ENCODE assay signal across 8 cellular contexts in genomic region chr6:26020983-26021349, GRCh38. TPM values are rescaled to one million over a fixed set of nuclear protein-coding genes. Genes with fewer than 3 reads are reported as not detected.
DNase-seq lines count a peak whose midpoint lies in the region; ATAC-seq and TF ChIP-seq lines count a peak whose summit lies in the region.

No MANE protein-coding gene starts in this region.

- TF ChIP-seq CTCF in LNCaP clone FGC (IDR thresholded peaks at IDR 0.05; ENCODE audit: control insufficient read depth, extremely low read depth, insufficient read depth) (no peak), nephron progenitor cell (IDR thresholded peaks at IDR 0.05) (no peak)

- peak overlapping the region; percentile 99 for H3K27ac Mint-ChIP-seq in activated T-cell treated with anti-CD3 and anti-CD28 coated beads, Interleukin-2, amount 50 U/mL, for 24 hours
- peak overlapping the region; percentile 99 for H3K27ac Mint-ChIP-seq in nephron progenitor cell

- peaks cover 74% of the 10 kb centered on the region for H3K4me1 Mint-ChIP-seq in activated T-cell treated with anti-CD3 and anti-CD28 coated beads, Interleukin-2, amount 50 U/mL, for 24 hours (ENCODE audit: low read depth)
- H3K4me1 Mint-ChIP-seq in nephron progenitor cell, result peaks cover 53% of the 10 kb centered on the region

- DNase-seq in DMS53 (lab: John Stamatoyannopoulos, UW) (peak; percentile 95), LNCaP clone FGC (ENCODE audit: low read depth) (peak; percentile 23), fibroblast of gingiva (ENCODE audit: low read depth) (peak; percentile 57), nephron progenitor cell (peak; percentile 51), GM03348 (ENCODE audit: low spot score) (no peak)
- peak; percentile 72 for DNase-seq in activated T-cell treated with anti-CD3 and anti-CD28 coated beads, Interleukin-2, amount 50 U/mL, for 24 hours

- H3K27me3 Mint-ChIP-seq in activated T-cell treated with anti-CD3 and anti-CD28 coated beads, Interleukin-2, amount 50 U/mL, for 24 hours, result no peaks in the 10 kb centered on the region
- H3K27me3 Mint-ChIP-seq in nephron progenitor cell (ENCODE audit: low read depth, poor library complexity), result peaks cover 3% of the 10 kb centered on the region

- H3K4me3 ChIP-seq in LNCaP clone FGC (ENCODE audit: low read depth, low read length), result peak overlapping the region; percentile 65
- H3K4me3 ChIP-seq in urinary bladder (ENCODE audit: low read depth, low read length), result peak overlapping the region; percentile 45

- WGBS in urinary bladder, result under 1% methylated on average over 23 of the region's 23 CpGs

- H3K4me1 ChIP-seq in urinary bladder (ENCODE audit: insufficient read depth), result no peaks in the 10 kb centered on the region

- H3K36me3 Mint-ChIP-seq in activated T-cell treated with anti-CD3 and anti-CD28 coated beads, Interleukin-2, amount 50 U/mL, for 24 hours (ENCODE audit: low read depth), result peaks cover 7% of the 10 kb centered on the region
- peaks cover 12% of the 10 kb centered on the region for H3K36me3 Mint-ChIP-seq in nephron progenitor cell (ENCODE audit: low read depth)

- peak; percentile 13 for ATAC-seq in GM21619 (IDR thresholded peaks at IDR 0.05; ENCODE audit: unreplicated experiment)

- no peaks in the 10 kb centered on the region for H3K36me3 ChIP-seq in urinary bladder (ENCODE audit: insufficient read depth)

- H3K27ac ChIP-seq in urinary bladder (ENCODE audit: low read depth), result peak overlapping the region; percentile 96

- H3K9me3 Mint-ChIP-seq in activated T-cell treated with anti-CD3 and anti-CD28 coated beads, Interleukin-2, amount 50 U/mL, for 24 hours, result peaks cover 10% of the 10 kb centered on the region
- H3K9me3 Mint-ChIP-seq in nephron progenitor cell, result peaks cover 20% of the 10 kb centered on the region

- peak overlapping the region; percentile 84 for H3K4me3 Mint-ChIP-seq in activated T-cell treated with anti-CD3 and anti-CD28 coated beads, Interleukin-2, amount 50 U/mL, for 24 hours
- peak overlapping the region; percentile 95 for H3K4me3 Mint-ChIP-seq in nephron progenitor cell

RNA-seq across cellular contexts. Expression of gene TRIM38, which starts 58.4 kb away (rescaled TPM):
- 13.4 TPM for total RNA-seq in urinary bladder
- 4.6 TPM for polyA plus RNA-seq in urinary bladder
